In genomic region chr19:44891016-44891882, GRCh38 we compare ENCODE assay signal across 8 cellular contexts. TPM values are rescaled to one million over a fixed set of nuclear protein-coding genes. Genes with fewer than 3 reads are reported as not detected.
DNase-seq lines count a peak whose midpoint lies in the region; ATAC-seq, FAIRE-seq and TF ChIP-seq lines count a peak whose summit lies in the region.

Gene TOMM40 (plus strand): TSS chr19:44891254. CDS start chr19:44891416, 162 bp downstream.

- CTCF ChIA-PET in BJ (lab: Yijun Ruan, JAX) = interaction anchor here (4.0 kb wide), 1 partner anchor 12 kb away, joined by 31 read pairs; no protein-coding TSS in a partner anchor

- peaks cover 37% of the 10 kb centered on the region for H3K36me3 ChIP-seq in BJ (ENCODE audit: control insufficient read depth, insufficient read depth, low read length)
- H3K36me3 ChIP-seq in HUES6 (ENCODE audit: control insufficient read depth, insufficient read depth, low read length) = peaks cover 61% of the 10 kb centered on the region
- peaks cover 11 to 13% of the 10 kb centered on the region in 2 donors for H3K36me3 ChIP-seq in kidney (ENCODE audit: control insufficient read depth in 1 of 2, insufficient read depth in 2 of 2, low read length in 2 of 2)

- no peak for TF ChIP-seq CTCF in BJ (IDR thresholded peaks at IDR 0.05; ENCODE audit: insufficient read depth, low read depth, low read length)
- no peak for TF ChIP-seq CTCF in brain (conservative IDR thresholded peaks at IDR 0.05)
- TF ChIP-seq CTCF in kidney (IDR thresholded peaks at IDR 0.05; ENCODE audit: borderline replicate concordance, extremely low read depth, insufficient read depth) = no peak

- H3K4me1 ChIP-seq in HUES6 (ENCODE audit: control insufficient read depth, insufficient read depth, low read length) = peaks cover 9% of the 10 kb centered on the region
- H3K4me1 ChIP-seq in kidney (ENCODE audit: control insufficient read depth in 1 of 2, insufficient read depth in 1 of 2, low read depth in 1 of 2, low read length in 2 of 2) = peaks cover 12 to 19% of the 10 kb centered on the region in 2 donors

- no peaks in the 10 kb centered on the region for H3K9me3 Mint-ChIP-seq in brain

- peak within 1 kb of the TSS; percentile 64; the same call in 1 of the 2 replicates for H3K27ac ChIP-seq in HUES6 (ENCODE audit: low read depth, low read length)
- H3K27ac ChIP-seq in kidney (ENCODE audit: low read depth in 2 of 2, low read length in 2 of 2) = peak within 1 kb of the TSS; percentile 96

- H3K9me3 ChIP-seq in HUES6 (ENCODE audit: control insufficient read depth, insufficient read depth, low read depth, low read length) (no peaks in the 10 kb centered on the region), kidney (ENCODE audit: control insufficient read depth in 1 of 2, low read length in 2 of 2) (no peaks in the 10 kb centered on the region)

- H3K27ac Mint-ChIP-seq in brain = peak within 1 kb of the TSS; percentile 92 to 99 (median 98)

- no peaks in the 10 kb centered on the region for H3K27me3 Mint-ChIP-seq in brain

- no peaks in the 10 kb centered on the region for H3K27me3 ChIP-seq in BJ (ENCODE audit: control insufficient read depth, insufficient read depth, low read length)
- H3K27me3 ChIP-seq in HUES6 (ENCODE audit: control insufficient read depth, insufficient read depth, low read length) = no peaks in the 10 kb centered on the region

- H3K4me1 Mint-ChIP-seq in brain = peaks cover 34% of the 10 kb centered on the region

- ATAC-seq in GM19023 (IDR thresholded peaks at IDR 0.05; ENCODE audit: unreplicated experiment) (peak; percentile 69), HG02885 (IDR thresholded peaks at IDR 0.05; ENCODE audit: poor library complexity, unreplicated experiment) (no peak)

- H3K9ac ChIP-seq in HUES6 (ENCODE audit: low read length) (peak within 1 kb of the TSS; percentile 98), kidney (ENCODE audit: low read length in 2 of 2) (peak within 1 kb of the TSS; percentile 51 to 92)

- peak within 1 kb of the TSS; percentile 80 for H3K4me3 ChIP-seq in BJ (ENCODE audit: low read depth, low read length)
- H3K4me3 ChIP-seq in HUES6 (ENCODE audit: low read depth, low read length) = peak within 1 kb of the TSS; percentile 89
- H3K4me3 ChIP-seq in kidney (ENCODE audit: low read length in 2 of 2) = peak within 1 kb of the TSS; percentile 75 to 81

- peaks cover 47% of the 10 kb centered on the region for H3K36me3 Mint-ChIP-seq in brain

- peak within 1 kb of the TSS; percentile 86 to 97 (median 94) for H3K4me3 Mint-ChIP-seq in brain

- FAIRE-seq in kidney (lab: Jason Lieb, UNC) = no peak

- intact Hi-C loops in kidney (cut with DNase I) = no loop called here

- DNase-seq in BJ (ENCODE audit: low read depth) (no peak), SIG-M5 (lab: John Stamatoyannopoulos, UW) (peak; percentile 96), kidney (peak; percentile 100)
- DNase-seq in stimulated activated CD4-positive, alpha-beta T cell treated with anti-CD3 and anti-CD28 coated beads, Interleukin-4, amount 100 ng/mL, for 1 hour = peak; percentile 38

- POLR2A ChIA-PET in BJ (lab: Charles Lee) = no interaction called here

RNA-seq across cellular contexts. Expression of gene TOMM40, which starts in this region (rescaled TPM):
- 27.7 and 46.8 TPM in 2 replicates for polyA plus RNA-seq in BJ (2011; rRNA removed)
- polyA minus RNA-seq in BJ (2011; rRNA and poly(A)+ RNA removed) = 27.2 and 33.4 TPM in 2 replicates
- 61.1 TPM for polyA plus RNA-seq in brain (ENCODE audit: insufficient read depth, low read depth, low replicate concordance)
- total RNA-seq in kidney = 45.4 TPM
- polyA plus RNA-seq in kidney (ENCODE audit: insufficient read depth, low read depth, low replicate concordance) = 51.5 TPM
